ENCODE assay signal across 18 cellular contexts in the genomic region with DNA sequence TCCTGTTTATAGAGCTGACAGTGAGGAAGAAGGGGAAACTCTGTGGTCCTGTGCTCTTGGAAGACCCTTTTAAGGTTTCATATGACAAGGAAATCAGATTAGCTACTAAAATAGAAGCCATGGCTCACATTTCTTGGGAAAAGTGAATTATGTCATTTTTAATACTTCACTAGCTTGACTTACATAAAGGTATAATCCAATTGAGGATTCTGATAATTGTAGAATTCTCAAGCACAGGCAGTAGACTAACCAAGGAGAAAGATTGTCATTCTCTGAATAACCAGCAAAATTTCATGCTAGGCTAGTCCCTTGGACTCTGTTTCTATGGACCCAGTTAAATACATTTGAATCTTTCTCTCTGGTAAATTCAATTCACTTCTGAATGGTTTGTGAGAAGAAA.
DNase-seq lines count a peak whose midpoint lies in the region; ATAC-seq and TF ChIP-seq lines count a peak whose summit lies in the region.
"Had no signal": no experiment of that assay in that cellular context is flagged by ENCODE, and none has a peak within 500 bp of the region (broad histone marks: within the 10 kb centered on the region; RNA-seq: fewer than 3 reads in every experiment).

No MANE protein-coding gene starts in this region.

- no peak overlapping the region for H3K27ac ChIP-seq in Karpas-422 (ENCODE audit: low read length)
- H3K27ac ChIP-seq: A549, C4-2B had no signal

- DNase-seq in BE2C: peak; percentile 7
- DNase-seq in Karpas-422: peak; percentile 35
- DNase-seq in SW480 (ENCODE audit: low spot score): no peak
- DNase-seq in NCI-H2107 treated with DMSO at 0.1 percent for 48 hours (lab: John Stamatoyannopoulos, UW; ENCODE audit: unreplicated experiment): no peak
- DNase-seq: 8988T; Caco-2; CD4-positive, CD25-positive, alpha-beta regulatory T cell; CD8-positive, alpha-beta T cell; DMS153; DND-41; H9 had no signal

- no peak overlapping the region for H3K4me2 ChIP-seq in Karpas-422 (ENCODE audit: low read depth, low read length, poor library complexity, severe bottlenecking)
- H3K4me2 ChIP-seq: A549, GM23338 had no signal

- no peak overlapping the region for H2AFZ ChIP-seq in Karpas-422 (ENCODE audit: low read length)
- H2AFZ ChIP-seq: GM23338 had no signal

- H3K9me3 ChIP-seq in BE2C (no peaks in the 10 kb centered on the region), Karpas-422 (ENCODE audit: low read length) (no peaks in the 10 kb centered on the region)
- H3K9me3 ChIP-seq: A549, Caco-2 had no signal

- no peak overlapping the region for H3K9ac ChIP-seq in Karpas-422 (ENCODE audit: low read length)

- H3K4me1 ChIP-seq in BE2C (peaks cover 3% of the 10 kb centered on the region; the same call in 1 of the 2 replicates), Karpas-422 (ENCODE audit: low read length) (no peaks in the 10 kb centered on the region)
- H3K4me1 ChIP-seq: A549, Caco-2 had no signal

- no peaks in the 10 kb centered on the region for H3K9me2 ChIP-seq in Karpas-422 (replicated peaks; ENCODE audit: insufficient read depth, low read length)

- H3K4me3 ChIP-seq in BE2C (ENCODE audit: low read depth, low read length) (no peak overlapping the region), Karpas-422 (ENCODE audit: low read length) (no peak overlapping the region)
- H3K4me3 ChIP-seq: A549, GM23338 had no signal

- no peaks in the 10 kb centered on the region for H3K79me2 ChIP-seq in Karpas-422 (ENCODE audit: low read length)

- H3K36me3 ChIP-seq in BE2C (no peaks in the 10 kb centered on the region), Karpas-422 (ENCODE audit: insufficient read depth, low read length) (no peaks in the 10 kb centered on the region)

- H4K20me1 ChIP-seq in Karpas-422 (ENCODE audit: insufficient read depth, low read depth, low read length): no peaks in the 10 kb centered on the region

- TF ChIP-seq CTCF in BE2C (IDR thresholded peaks at IDR 0.05; ENCODE audit: low read depth, low read length): no peak

- H3K27me3 ChIP-seq in BE2C: no peaks in the 10 kb centered on the region
- no peaks in the 10 kb centered on the region for H3K27me3 ChIP-seq in Karpas-422 (ENCODE audit: low read length)

- peak; percentile 90 for ATAC-seq in SK-N-SH treated with all-trans-retinoic acid at 6 μM for 48 hours
- no peak for ATAC-seq in GM19455 (IDR thresholded peaks at IDR 0.05; ENCODE audit: unreplicated experiment)
- ATAC-seq in GM18519 (IDR thresholded peaks at IDR 0.05; ENCODE audit: low FRiP score, unreplicated experiment): no peak
- ATAC-seq: A549; CD8-positive, alpha-beta T cell; GM23338; HCT116 had no signal

TF ChIP-seq in SK-N-SH treated with all-trans-retinoic acid at 6 μM for 48 hours, 23 proteins besides CTCF, POLR2A, EP300 and RAD21:
- no peak for TF ChIP-seq ZFP3 (CRISPR knock-in tag; IDR thresholded peaks at IDR 0.05)
- TF ChIP-seq, protein P1, sequence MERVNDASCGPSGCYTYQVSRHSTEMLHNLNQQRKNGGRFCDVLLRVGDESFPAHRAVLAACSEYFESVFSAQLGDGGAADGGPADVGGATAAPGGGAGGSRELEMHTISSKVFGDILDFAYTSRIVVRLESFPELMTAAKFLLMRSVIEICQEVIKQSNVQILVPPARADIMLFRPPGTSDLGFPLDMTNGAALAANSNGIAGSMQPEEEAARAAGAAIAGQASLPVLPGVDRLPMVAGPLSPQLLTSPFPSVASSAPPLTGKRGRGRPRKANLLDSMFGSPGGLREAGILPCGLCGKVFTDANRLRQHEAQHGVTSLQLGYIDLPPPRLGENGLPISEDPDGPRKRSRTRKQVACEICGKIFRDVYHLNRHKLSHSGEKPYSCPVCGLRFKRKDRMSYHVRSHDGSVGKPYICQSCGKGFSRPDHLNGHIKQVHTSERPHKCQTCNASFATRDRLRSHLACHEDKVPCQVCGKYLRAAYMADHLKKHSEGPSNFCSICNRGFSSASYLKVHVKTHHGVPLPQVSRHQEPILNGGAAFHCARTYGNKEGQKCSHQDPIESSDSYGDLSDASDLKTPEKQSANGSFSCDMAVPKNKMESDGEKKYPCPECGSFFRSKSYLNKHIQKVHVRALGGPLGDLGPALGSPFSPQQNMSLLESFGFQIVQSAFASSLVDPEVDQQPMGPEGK (CRISPR knock-in tag; IDR thresholded peaks at IDR 0.05; ENCODE audit: borderline replicate concordance): peak; percentile 33; the same call in 1 of the 2 replicates
- no peak for TF ChIP-seq ARNTL (CRISPR knock-in tag; IDR thresholded peaks at IDR 0.05; ENCODE audit: borderline replicate concordance, low read depth)
- peak; percentile 77 for TF ChIP-seq ISL1 (CRISPR knock-in tag; IDR thresholded peaks at IDR 0.05)
TF ChIP-seq in SK-N-SH treated with all-trans-retinoic acid at 6 μM for 48 hours: peak in this region for 2.

Comparison
In these comparisons a context has a peak if more than half of its experiments do, and no peak if none do; other contexts are left out.
1. DNase-seq: peak in BE2C (single experiment) and Karpas-422 (single experiment); none in SW480 (single experiment) and NCI-H2107 treated with DMSO at 0.1 percent for 48 hours (single experiment).